22 cellular contexts compared by ENCODE assay signal in genomic region chr21:26790289-26790688, GRCh38.
"Had no signal": no experiment of that assay in that cellular context is flagged by ENCODE, and none has a peak within 500 bp of the region (broad histone marks: within the 10 kb centered on the region; RNA-seq: fewer than 3 reads in every experiment).

No MANE protein-coding gene starts in this region.

- H3K9me3 Mint-ChIP-seq: activated CD4-positive, alpha-beta T cell treated with anti-CD3 and anti-CD28 coated beads, Interleukin-2, amount 10 ng/mL, durations not matched to agents 7 days and 5 days; activated naive CD4-positive, alpha-beta T cell treated with anti-CD3 and anti-CD28 coated beads, Interleukin-2, amount 10 ng/mL, durations not matched to agents 7 days and 5 days; neural progenitor cell had no signal

- H3K4me3 ChIP-seq: left lung, mucosa of descending colon, neural progenitor cell, skin epidermis had no signal

- H3K4me3 Mint-ChIP-seq: activated CD4-positive, alpha-beta T cell treated with anti-CD3 and anti-CD28 coated beads, Interleukin-2, amount 10 ng/mL, durations not matched to agents 7 days and 5 days; activated naive CD4-positive, alpha-beta T cell treated with anti-CD3 and anti-CD28 coated beads, Interleukin-2, amount 10 ng/mL, durations not matched to agents 7 days and 5 days; activated naive CD8-positive, alpha-beta T cell treated with anti-CD3 and anti-CD28 coated beads, Interleukin-2, amount 50 U/mL, for 24 hours; activated T-cell treated with anti-CD3 and anti-CD28 coated beads, Interleukin-2, amount 50 U/mL, for 4 hours; naive B cell; neural progenitor cell had no signal

- H3K36me3 Mint-ChIP-seq: activated naive CD4-positive, alpha-beta T cell treated with anti-CD3 and anti-CD28 coated beads, Interleukin-2, amount 10 ng/mL, durations not matched to agents 7 days and 5 days; naive B cell; neural progenitor cell had no signal

- H2AFZ ChIP-seq: neural progenitor cell had no signal

- H3K9me3 ChIP-seq: left lung, mucosa of descending colon had no signal

- H3K9ac ChIP-seq: neural progenitor cell had no signal

- DNase-seq: activated CD4-positive, alpha-beta T cell treated with anti-CD3 and anti-CD28 coated beads, Interleukin-2, amount 10 ng/mL, durations not matched to agents 7 days and 5 days; activated CD8-positive, alpha-beta memory T cell treated with anti-CD3 and anti-CD28 coated beads, Interleukin-2, amount 50 U/mL, for 4 hours; activated effector memory CD4-positive, alpha-beta T cell treated with Interleukin-2 at 50 U/mL for 16 hours; activated naive CD4-positive, alpha-beta T cell treated with anti-CD3 and anti-CD28 coated beads, Interleukin-2, amount 10 ng/mL, durations not matched to agents 7 days and 5 days; activated naive CD8-positive, alpha-beta T cell treated with anti-CD3 and anti-CD28 coated beads, Interleukin-2, amount 50 U/mL, for 24 hours; activated T-cell treated with anti-CD3 and anti-CD28 coated beads, Interleukin-2, amount 50 U/mL, for 4 hours; anterior cingulate cortex; effector CD8-positive, alpha-beta T cell; foreskin fibroblast; glutamatergic neuron; left lung; naive B cell; right cardiac atrium; stimulated activated CD4-positive, alpha-beta T cell treated with anti-CD3 and anti-CD28 coated beads, Interleukin-4, amount 100 ng/mL, for 1 hour; T-helper 1 cell; T-helper 9 cell had no signal

- H3K4me1 Mint-ChIP-seq: activated CD4-positive, alpha-beta T cell treated with anti-CD3 and anti-CD28 coated beads, Interleukin-2, amount 10 ng/mL, durations not matched to agents 7 days and 5 days; activated naive CD4-positive, alpha-beta T cell treated with anti-CD3 and anti-CD28 coated beads, Interleukin-2, amount 10 ng/mL, durations not matched to agents 7 days and 5 days; activated naive CD8-positive, alpha-beta T cell treated with anti-CD3 and anti-CD28 coated beads, Interleukin-2, amount 50 U/mL, for 24 hours; naive B cell; neural progenitor cell had no signal

- H3K4me2 ChIP-seq: neural progenitor cell had no signal

- H3K36me3 ChIP-seq: left lung, neural progenitor cell had no signal

- H3K27ac ChIP-seq: left lung, neural progenitor cell, skin epidermis had no signal

- H3K27me3 ChIP-seq: left lung, neural progenitor cell had no signal

- H3K27ac Mint-ChIP-seq: activated CD4-positive, alpha-beta T cell treated with anti-CD3 and anti-CD28 coated beads, Interleukin-2, amount 10 ng/mL, durations not matched to agents 7 days and 5 days; activated naive CD4-positive, alpha-beta T cell treated with anti-CD3 and anti-CD28 coated beads, Interleukin-2, amount 10 ng/mL, durations not matched to agents 7 days and 5 days; activated naive CD8-positive, alpha-beta T cell treated with anti-CD3 and anti-CD28 coated beads, Interleukin-2, amount 50 U/mL, for 24 hours; naive B cell; neural progenitor cell; progenitor cell of endocrine pancreas had no signal

- ATAC-seq: activated CD4-positive, CD25-positive, alpha-beta regulatory T cell treated with anti-CD3 and anti-CD28 coated beads, Interleukin-2, amount 50 U/mL, for 24 hours; activated naive CD8-positive, alpha-beta T cell treated with anti-CD3 and anti-CD28 coated beads, Interleukin-2, amount 50 U/mL, for 24 hours; activated T-cell treated with anti-CD3 and anti-CD28 coated beads, Interleukin-2, amount 50 U/mL, for 4 hours; left lung; mucosa of descending colon; right cardiac atrium; SK-N-SH treated with all-trans-retinoic acid at 6 μM for 48 hours had no signal

- H3K4me1 ChIP-seq: left lung, neural progenitor cell had no signal

- H3K27me3 Mint-ChIP-seq: activated naive CD4-positive, alpha-beta T cell treated with anti-CD3 and anti-CD28 coated beads, Interleukin-2, amount 10 ng/mL, durations not matched to agents 7 days and 5 days; activated naive CD8-positive, alpha-beta T cell treated with anti-CD3 and anti-CD28 coated beads, Interleukin-2, amount 50 U/mL, for 24 hours had no signal
